In genomic region chr10:78520737-78521430, GRCh38 we compare ENCODE assay signal across 8 cellular contexts.
DNase-seq lines count a peak whose midpoint lies in the region; ATAC-seq and TF ChIP-seq lines count a peak whose summit lies in the region.

No MANE protein-coding gene starts in this region.

- no peak overlapping the region for H3K4me3 Mint-ChIP-seq in brain

- no peaks in the 10 kb centered on the region for H3K4me1 ChIP-seq in mucosa of descending colon (ENCODE audit: low read depth)

- peak; percentile 14 to 41 for TF ChIP-seq CTCF in brain (conservative IDR thresholded peaks at IDR 0.05)
- no peak for TF ChIP-seq CTCF in mucosa of descending colon (IDR thresholded peaks at IDR 0.05)

- no peaks in the 10 kb centered on the region for H3K36me3 Mint-ChIP-seq in brain

- peak; percentile 15 for DNase-seq in NCI-H2196 (lab: John Stamatoyannopoulos, UW; ENCODE audit: unreplicated experiment)
- DNase-seq in NCI-H2196 treated with DMSO at 0.1 percent for 48 hours (lab: John Stamatoyannopoulos, UW; ENCODE audit: unreplicated experiment) = no peak
- peak; percentile 12 for DNase-seq in LoVo (ENCODE audit: low spot score)
- DNase-seq in mucosa of descending colon = no peak
- no peak for DNase-seq in NCI-H2227 (lab: John Stamatoyannopoulos, UW; ENCODE audit: unreplicated experiment)
- no peak for DNase-seq in stimulated activated naive CD4-positive, alpha-beta T cell treated with Interleukin-2 at 50 U/mL for 16 hours (lab: John Stamatoyannopoulos, UW)

- H3K27me3 Mint-ChIP-seq in brain = no peaks in the 10 kb centered on the region

- H3K4me3 ChIP-seq in mucosa of descending colon = no peak overlapping the region

- intact Hi-C loops in mucosa of descending colon (cut with DNase I, micrococcal nuclease) = no loop called here

- peaks cover 55% of the 10 kb centered on the region for H3K4me1 Mint-ChIP-seq in brain

- H3K9me3 Mint-ChIP-seq in brain = peaks cover 0 to 11% (median 5%) of the 10 kb centered on the region in 5 experiments

- H3K36me3 ChIP-seq in mucosa of descending colon (ENCODE audit: low read depth) = no peaks in the 10 kb centered on the region

- no peaks in the 10 kb centered on the region for H3K9me3 ChIP-seq in mucosa of descending colon

- peak overlapping the region in 3 of 5 experiments; percentile 25 to 39 (median 30) for H3K27ac Mint-ChIP-seq in brain

- ATAC-seq in mucosa of descending colon (peak; percentile 69), HG02759 (IDR thresholded peaks at IDR 0.05; ENCODE audit: unreplicated experiment) (no peak)

Comparison
In these comparisons a context has a peak if more than half of its experiments do, and no peak if none do; other contexts are left out.
1. DNase-seq: peak in NCI-H2196 (single experiment) and LoVo (single experiment); none in NCI-H2196 treated with DMSO at 0.1 percent for 48 hours (single experiment), mucosa of descending colon (0 of 3), NCI-H2227 (single experiment) and stimulated activated naive CD4-positive, alpha-beta T cell treated with Interleukin-2 at 50 U/mL for 16 hours (single experiment).